13 cellular contexts compared by ENCODE assay signal in the genomic region with DNA sequence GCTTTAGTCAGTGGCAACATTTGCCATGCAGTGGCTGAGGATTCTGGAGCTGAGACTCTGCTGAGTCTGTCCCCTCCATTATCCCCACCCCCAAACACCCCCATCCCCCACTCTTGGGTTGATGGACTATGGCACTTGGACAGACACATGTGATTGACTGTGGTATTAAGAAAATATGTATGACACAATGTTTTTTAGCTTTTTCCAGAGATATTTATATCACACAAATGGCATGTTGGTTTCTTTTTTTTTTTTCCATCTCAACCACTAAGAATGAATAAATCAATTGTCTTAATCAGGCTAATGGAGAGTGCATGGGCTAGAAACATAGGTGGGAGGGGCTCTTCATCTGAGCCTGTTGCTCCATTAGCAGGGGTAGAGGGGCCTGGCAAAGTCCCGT. TPM values are rescaled to one million over a fixed set of nuclear protein-coding genes. Genes with fewer than 3 reads are reported as not detected.
DNase-seq lines count a peak whose midpoint lies in the region; ATAC-seq and TF ChIP-seq lines count a peak whose summit lies in the region.
"Had no signal": no experiment of that assay in that cellular context is flagged by ENCODE, and none has a peak within 500 bp of the region (broad histone marks: within the 10 kb centered on the region; RNA-seq: fewer than 3 reads in every experiment).

No MANE protein-coding gene starts in this region.

- no peak for TF ChIP-seq CTCF in fibroblast of villous mesenchyme (IDR thresholded peaks at IDR 0.05; ENCODE audit: insufficient read depth, low read depth, low read length)
- TF ChIP-seq CTCF in sigmoid colon (IDR thresholded peaks at IDR 0.05), result no peak

- H3K27me3 ChIP-seq in sigmoid colon (no peaks in the 10 kb centered on the region), SJCRH30 (no peaks in the 10 kb centered on the region)

- no peak overlapping the region for H3K4me3 Mint-ChIP-seq in activated T-helper 17 cell treated with anti-CD3 and anti-CD28 coated beads, Interleukin-2, amount 50 U/mL, for 72 hours
- H3K4me3 Mint-ChIP-seq: activated naive CD8-positive, alpha-beta T cell treated with anti-CD3 and anti-CD28 coated beads, Interleukin-2, amount 50 U/mL, for 24 hours; activated T-cell treated with anti-CD3 and anti-CD28 coated beads, Interleukin-2, amount 50 U/mL, for 4 hours; CD14-positive monocyte had no signal

- intact Hi-C loops in sigmoid colon (cut with DNase I), result no loop called here

- H3K27ac ChIP-seq in sigmoid colon (peak overlapping the region; percentile 25 to 54 (median 50)), SJCRH30 (no peak overlapping the region)
- H3K27ac ChIP-seq: coronary artery had no signal

- H3K4me3 ChIP-seq in fibroblast of villous mesenchyme (ENCODE audit: low read depth, low read length) (no peak overlapping the region), sigmoid colon (no peak overlapping the region), SJCRH30 (no peak overlapping the region)
- H3K4me3 ChIP-seq: coronary artery had no signal

- DNase-seq in EL (peak; percentile 69), SW480 (ENCODE audit: low spot score) (peak; percentile 43), fibroblast of villous mesenchyme (ENCODE audit: low read depth) (peak; percentile 9), sigmoid colon (no peak), SJCRH30 (no peak), NCI-H2227 (lab: John Stamatoyannopoulos, UW; ENCODE audit: unreplicated experiment) (no peak)
- DNase-seq: activated naive CD8-positive, alpha-beta T cell treated with anti-CD3 and anti-CD28 coated beads, Interleukin-2, amount 50 U/mL, for 24 hours; activated T-cell treated with anti-CD3 and anti-CD28 coated beads, Interleukin-2, amount 50 U/mL, for 4 hours had no signal

- H3K36me3 Mint-ChIP-seq in activated T-helper 17 cell treated with anti-CD3 and anti-CD28 coated beads, Interleukin-2, amount 50 U/mL, for 72 hours (ENCODE audit: low read depth), result no peaks in the 10 kb centered on the region
- H3K36me3 Mint-ChIP-seq: CD14-positive monocyte had no signal

- TF ChIP-seq EP300 in sigmoid colon (IDR thresholded peaks at IDR 0.05), result no peak

- no peaks in the 10 kb centered on the region for H3K9me3 Mint-ChIP-seq in activated T-helper 17 cell treated with anti-CD3 and anti-CD28 coated beads, Interleukin-2, amount 50 U/mL, for 72 hours
- H3K9me3 Mint-ChIP-seq: activated naive CD8-positive, alpha-beta T cell treated with anti-CD3 and anti-CD28 coated beads, Interleukin-2, amount 50 U/mL, for 24 hours; activated T-cell treated with anti-CD3 and anti-CD28 coated beads, Interleukin-2, amount 50 U/mL, for 4 hours; CD14-positive monocyte had no signal

- H3K27me3 Mint-ChIP-seq in activated T-helper 17 cell treated with anti-CD3 and anti-CD28 coated beads, Interleukin-2, amount 50 U/mL, for 72 hours, result peaks cover 5% of the 10 kb centered on the region

- H3K27ac Mint-ChIP-seq in activated T-helper 17 cell treated with anti-CD3 and anti-CD28 coated beads, Interleukin-2, amount 50 U/mL, for 72 hours, result no peak overlapping the region
- H3K27ac Mint-ChIP-seq: activated naive CD8-positive, alpha-beta T cell treated with anti-CD3 and anti-CD28 coated beads, Interleukin-2, amount 50 U/mL, for 24 hours had no signal

- no peak for ATAC-seq in HG03097 (IDR thresholded peaks at IDR 0.05; ENCODE audit: low FRiP score, unreplicated experiment)
- no peak for ATAC-seq in activated T-helper 17 cell treated with anti-CD3 and anti-CD28 coated beads, Interleukin-2, amount 50 U/mL, for 72 hours (replicated peaks)
- ATAC-seq: activated naive CD8-positive, alpha-beta T cell treated with anti-CD3 and anti-CD28 coated beads, Interleukin-2, amount 50 U/mL, for 24 hours; activated T-cell treated with anti-CD3 and anti-CD28 coated beads, Interleukin-2, amount 50 U/mL, for 4 hours; Right ventricle myocardium inferior had no signal

- no peak for TF ChIP-seq POLR2A in sigmoid colon (IDR thresholded peaks at IDR 0.05)

- peaks cover 0 to 38% (median 34%) of the 10 kb centered on the region in 4 donors for H3K4me1 ChIP-seq in sigmoid colon
- H3K4me1 ChIP-seq in SJCRH30, result 0 out of 2 replicates have a peak, but pooled peaks cover 3% of the 10 kb centered on the region

- peaks cover 2% of the 10 kb centered on the region for H3K4me1 Mint-ChIP-seq in activated T-helper 17 cell treated with anti-CD3 and anti-CD28 coated beads, Interleukin-2, amount 50 U/mL, for 72 hours

- no peaks in the 10 kb centered on the region for H3K36me3 ChIP-seq in sigmoid colon
- H3K36me3 ChIP-seq in SJCRH30, result no peaks in the 10 kb centered on the region

- WGBS in sigmoid colon, 2 donors, result 83 to 86% methylated on average over 1 of the region's 1 CpG

- H3K9me3 ChIP-seq in sigmoid colon (no peaks in the 10 kb centered on the region), SJCRH30 (replicated peaks) (no peaks in the 10 kb centered on the region)

RNA-seq across cellular contexts. Expression of a gene that starts 30.7 kb away (rescaled TPM):
- total RNA-seq in fibroblast of villous mesenchyme, result 0.32 and 0.43 TPM in 2 replicates
- total RNA-seq in sigmoid colon, result 1 to 10 TPM in 1 of 4 donors, not detected in 3; 1.1 TPM
- 1 to 10 TPM in 2 of 3 donors, under 1 TPM in 1; 0.90 to 6.2 (median 4.8) TPM for polyA plus RNA-seq in sigmoid colon
- total RNA-seq in SJCRH30 (2014; rRNA removed; shearing (Covaris generic)), result not detected in 2 replicates
- total RNA-seq in activated T-helper 17 cell treated with anti-CD3 and anti-CD28 coated beads, Interleukin-2, amount 50 U/mL, for 72 hours, result under 1 TPM; 0.90 to 0.97 TPM

Comparison
In these comparisons a context has a peak if more than half of its experiments do, and no peak if none do; other contexts are left out.
1. DNase-seq: peak in EL (single experiment), SW480 (single experiment) and fibroblast of villous mesenchyme (single experiment); none in sigmoid colon (single experiment), SJCRH30 (0 of 2) and NCI-H2227 (single experiment).